In the genomic region with DNA sequence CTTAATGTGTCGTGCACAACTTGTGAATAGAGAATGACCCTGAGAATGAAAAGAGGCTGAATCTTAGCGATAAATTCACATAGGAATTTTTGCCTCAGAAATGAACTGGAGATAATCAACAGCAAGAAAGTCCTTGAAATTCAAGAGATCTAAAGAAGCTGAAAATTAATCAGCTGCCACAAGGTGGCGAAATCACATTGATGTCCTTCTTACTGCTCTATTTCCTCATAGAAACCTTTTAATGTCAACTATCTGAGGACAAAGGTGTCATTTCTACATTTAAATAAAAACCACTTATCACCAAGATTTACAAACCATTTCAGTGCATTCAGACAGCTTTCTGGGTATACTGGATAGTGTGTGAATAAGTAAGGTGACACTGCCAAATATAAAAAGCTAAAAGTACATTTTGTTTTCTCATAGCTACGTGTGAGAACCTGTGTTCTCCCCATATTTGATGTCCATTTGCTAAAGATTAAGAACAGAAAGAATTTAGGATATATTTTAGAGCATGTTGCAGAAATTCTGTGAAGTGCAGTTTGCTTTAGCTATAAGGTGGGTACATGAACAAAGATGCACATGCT, we compare ENCODE assay signal across 8 cellular contexts.
DNase-seq lines count a peak whose midpoint lies in the region; ATAC-seq and TF ChIP-seq lines count a peak whose summit lies in the region.

No MANE protein-coding gene starts in this region.

- no peak overlapping the region for H3K9ac ChIP-seq in HCT116 (ENCODE audit: low read length)

- H3K27ac ChIP-seq in DOHH2 (ENCODE audit: low read depth, low read length) (no peak overlapping the region), HCT116 (ENCODE audit: low read depth, low read length) (no peak overlapping the region)

- H3K4me2 ChIP-seq in DOHH2 (ENCODE audit: low read length) (no peak overlapping the region), HCT116 (ENCODE audit: low read length) (no peak overlapping the region)

- H3K4me1 ChIP-seq in DOHH2 (ENCODE audit: control insufficient read depth, low read length) (no peaks in the 10 kb centered on the region), HCT116 (ENCODE audit: control insufficient read depth in 1 of 2, insufficient read depth in 2 of 2, low read length in 2 of 2) (peaks cover 12 to 13% of the 10 kb centered on the region in 2 experiments; a peak in 3 of 4 replicates)

- peak; percentile 59; the same call in 1 of the 2 replicates for ATAC-seq in HCT116
- peak; percentile 87 for ATAC-seq in left lobe of liver
- no peak for ATAC-seq in HG03039 (IDR thresholded peaks at IDR 0.05; ENCODE audit: unreplicated experiment)
- no peak for ATAC-seq in T-helper 17 cell

- H2AFZ ChIP-seq in HCT116 (ENCODE audit: low read depth, low read length, poor library complexity, severe bottlenecking) = no peak overlapping the region

- H3K4me3 ChIP-seq in DOHH2 (ENCODE audit: low read length) (no peak overlapping the region), HCT116 (replicated peaks in 1 of 2; ENCODE audit: low read depth in 1 of 2, low read length in 2 of 2) (no peak overlapping the region)

- H4K20me1 ChIP-seq in DOHH2 (ENCODE audit: control insufficient read depth, insufficient read depth, low read depth, low read length) (no peaks in the 10 kb centered on the region), HCT116 (ENCODE audit: insufficient read depth) (no peaks in the 10 kb centered on the region)

- no peak for TF ChIP-seq POLR2A in HCT116 (IDR thresholded peaks at IDR 0.05; ENCODE audit: borderline replicate concordance, extremely low read depth, insufficient read depth, insufficient read length)

- no TSS peak for BruUV-seq in HCT116 (replicated peaks; lab: Mats Ljungman, UMichigan)

- H3K4me3 Mint-ChIP-seq in brain = no peak overlapping the region
- H3K4me3 Mint-ChIP-seq in T-helper 17 cell = no peak overlapping the region

- TF ChIP-seq CTCF in DOHH2 (IDR thresholded peaks at IDR 0.05; ENCODE audit: low read depth, low read length, poor library complexity, severe bottlenecking) (peak; percentile 62), HCT116 (IDR thresholded peaks at IDR 0.05 in 2 of 3, conservative IDR thresholded peaks at IDR 0.05 in 1 of 3; ENCODE audit: borderline replicate concordance in 1 of 3, insufficient read depth in 1 of 3, low read depth in 2 of 3, low read length in 2 of 3) (peak; percentile 41 to 63 (median 52); a peak in 5 of 6 replicates), brain (conservative IDR thresholded peaks at IDR 0.05) (peak; percentile 76 to 81)

- H3K4me1 Mint-ChIP-seq in brain (peaks cover 30% of the 10 kb centered on the region), T-helper 17 cell (no peaks in the 10 kb centered on the region)

- H3K27ac Mint-ChIP-seq in brain (peak overlapping the region in 1 of 5 experiments; percentile 46), T-helper 17 cell (no peak overlapping the region)

- H3K79me2 ChIP-seq in DOHH2 (ENCODE audit: control insufficient read depth, low read length) (no peaks in the 10 kb centered on the region), HCT116 (ENCODE audit: insufficient read depth, low read length) (no peaks in the 10 kb centered on the region)

- CTCF ChIA-PET in HCT116 (lab: Charles Lee) = interaction anchor here (0.9 to 1.3 kb wide), 7 partner anchors 8 to 814 kb away, joined by 3 to 5 read pairs (median 4); no protein-coding TSS in a partner anchor

- H3K36me3 ChIP-seq in DOHH2 (ENCODE audit: control insufficient read depth, low read length) (no peaks in the 10 kb centered on the region), HCT116 (ENCODE audit: control insufficient read depth in 1 of 2, insufficient read depth in 2 of 2, low read length in 2 of 2) (no peaks in the 10 kb centered on the region)

- DNase-seq in HCT116 (ENCODE audit: low read depth, low spot score) = peak; percentile 43
- peak; percentile 23 for DNase-seq in NCI-H345 treated with DMSO at 0.1 percent for 48 hours (lab: John Stamatoyannopoulos, UW; ENCODE audit: unreplicated experiment)
- no peak for DNase-seq in left lobe of liver (ENCODE audit: low spot score)
- no peak for DNase-seq in T-helper 17 cell
- no peak for DNase-seq in GOT3 (lab: John Stamatoyannopoulos, UW)

- H3K9me2 ChIP-seq in DOHH2 (replicated peaks; ENCODE audit: control insufficient read depth, low read length) = no peaks in the 10 kb centered on the region
- no peaks in the 10 kb centered on the region for H3K9me2 ChIP-seq in HCT116 (ENCODE audit: insufficient read depth)

- H3K9me3 Mint-ChIP-seq in brain = no peaks in the 10 kb centered on the region

- H3K9me3 ChIP-seq in DOHH2 (ENCODE audit: control insufficient read depth, insufficient read depth, low read length) = no peaks in the 10 kb centered on the region
- H3K9me3 ChIP-seq in HCT116 (ENCODE audit: control insufficient read depth in 1 of 2, insufficient read depth in 1 of 2, low read depth in 1 of 2, low read length in 2 of 2) = no peaks in the 10 kb centered on the region
- H3K9me3 ChIP-seq in T-helper 17 cell (ENCODE audit: control insufficient read depth, low read length, poor library complexity, severe bottlenecking) = no peaks in the 10 kb centered on the region

- no peaks in the 10 kb centered on the region for H3K27me3 ChIP-seq in DOHH2 (ENCODE audit: control insufficient read depth, low read length)
- no peaks in the 10 kb centered on the region for H3K27me3 ChIP-seq in HCT116 (ENCODE audit: insufficient read depth, low read length)

- H3K27me3 Mint-ChIP-seq in brain = peaks cover 5% of the 10 kb centered on the region
- no peaks in the 10 kb centered on the region for H3K27me3 Mint-ChIP-seq in T-helper 17 cell

- no peaks in the 10 kb centered on the region for H3K36me3 Mint-ChIP-seq in brain
- H3K36me3 Mint-ChIP-seq in T-helper 17 cell (ENCODE audit: low read depth) = no peaks in the 10 kb centered on the region

- intact Hi-C loops in HCT116 (cut with micrococcal nuclease) = loop anchor here (2.0 to 10.0 kb wide), 2 partner anchors 609 to 1819 kb away; no protein-coding TSS in a partner anchor

- RAD21 ChIA-PET in HCT116 (lab: Charles Lee; ENCODE audit: low non-redundant PET in 1 of 2, low total read pairs in 2 of 2, uncharacterized antibody in 2 of 2, unreplicated experiment in 2 of 2) = no interaction called here

- POLR2A ChIA-PET in HCT116 (lab: Charles Lee) = no interaction called here

- TF ChIP-seq RAD21 in HCT116 (IDR thresholded peaks at IDR 0.05; ENCODE audit: low read depth) = peak; percentile 75

- H3F3A ChIP-seq in DOHH2 (ENCODE audit: control insufficient read depth, insufficient read depth) = no peaks in the 10 kb centered on the region

TF ChIP-seq in HCT116, 20 proteins besides CTCF, POLR2A, EP300 and RAD21:
- no peak for TF ChIP-seq CEBPB (IDR thresholded peaks at IDR 0.05; ENCODE audit: low read depth)
- no peak for TF ChIP-seq SRF (IDR thresholded peaks at IDR 0.05; ENCODE audit: low read depth)
- TF ChIP-seq, protein P1, sequence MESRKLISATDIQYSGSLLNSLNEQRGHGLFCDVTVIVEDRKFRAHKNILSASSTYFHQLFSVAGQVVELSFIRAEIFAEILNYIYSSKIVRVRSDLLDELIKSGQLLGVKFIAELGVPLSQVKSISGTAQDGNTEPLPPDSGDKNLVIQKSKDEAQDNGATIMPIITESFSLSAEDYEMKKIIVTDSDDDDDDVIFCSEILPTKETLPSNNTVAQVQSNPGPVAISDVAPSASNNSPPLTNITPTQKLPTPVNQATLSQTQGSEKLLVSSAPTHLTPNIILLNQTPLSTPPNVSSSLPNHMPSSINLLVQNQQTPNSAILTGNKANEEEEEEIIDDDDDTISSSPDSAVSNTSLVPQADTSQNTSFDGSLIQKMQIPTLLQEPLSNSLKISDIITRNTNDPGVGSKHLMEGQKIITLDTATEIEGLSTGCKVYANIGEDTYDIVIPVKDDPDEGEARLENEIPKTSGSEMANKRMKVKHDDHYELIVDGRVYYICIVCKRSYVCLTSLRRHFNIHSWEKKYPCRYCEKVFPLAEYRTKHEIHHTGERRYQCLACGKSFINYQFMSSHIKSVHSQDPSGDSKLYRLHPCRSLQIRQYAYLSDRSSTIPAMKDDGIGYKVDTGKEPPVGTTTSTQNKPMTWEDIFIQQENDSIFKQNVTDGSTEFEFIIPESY (IDR thresholded peaks at IDR 0.05; ENCODE audit: extremely low read depth, insufficient replicate concordance, low read length) = no peak
- no peak for TF ChIP-seq EGR1 (IDR thresholded peaks at IDR 0.05; ENCODE audit: low read depth)
- TF ChIP-seq ZFX (IDR thresholded peaks at IDR 0.05) = no peak
- TF ChIP-seq ATF3 (IDR thresholded peaks at IDR 0.05) = no peak
- no peak for TF ChIP-seq ELF1 (IDR thresholded peaks at IDR 0.05; ENCODE audit: borderline replicate concordance, low read depth)

Comparison
In these comparisons a context has a peak if more than half of its experiments do, and no peak if none do; other contexts are left out.
1. ATAC-seq: peak in HCT116 (single experiment) and left lobe of liver (single experiment); none in HG03039 (single experiment) and T-helper 17 cell (single experiment).
2. DNase-seq: peak in HCT116 (single experiment) and NCI-H345 treated with DMSO at 0.1 percent for 48 hours (single experiment); none in left lobe of liver (single experiment), T-helper 17 cell (0 of 3) and GOT3 (single experiment).
3. Peak in every context shown above with its lines, with median percentiles within 50 percentile points of each other: CTCF ChIP-seq.